In genomic region chr5:125668904-125669303, GRCh38 we compare ENCODE assay signal across 12 cellular contexts.
A peak's percentile ranks its signal among the peaks of the same experiment; 100 is the strongest.
DNase-seq lines count a peak whose midpoint lies in the region; ATAC-seq, FAIRE-seq and TF ChIP-seq lines count a peak whose summit lies in the region.
"Had no signal": no experiment of that assay in that cellular context is flagged by ENCODE, and none has a peak within 500 bp of the region (broad histone marks: within the 10 kb centered on the region; RNA-seq: fewer than 3 reads in every experiment).

No MANE protein-coding gene starts in this region.

- no peak for TF ChIP-seq POLR2A in GM12892 (IDR thresholded peaks at IDR 0.05; ENCODE audit: low read depth, low read length)

- no peak overlapping the region for H3K9ac ChIP-seq in HUES6 (ENCODE audit: low read length)

- no peak for TF ChIP-seq CTCF in endothelial cell (IDR thresholded peaks at IDR 0.05; ENCODE audit: unreplicated experiment)
- TF ChIP-seq CTCF in retinal pigment epithelial cell (conservative IDR thresholded peaks at IDR 0.05; ENCODE audit: low read depth, low read length) = no peak

- H3K4me1 Mint-ChIP-seq in endothelial cell (ENCODE audit: unreplicated experiment) = peaks cover 17% of the 10 kb centered on the region
- H3K4me1 Mint-ChIP-seq: activated CD4-positive, alpha-beta T cell treated with anti-CD3 and anti-CD28 coated beads, Interleukin-2, amount 10 ng/mL, durations not matched to agents 24 days and 14 days had no signal

- H3K4me1 ChIP-seq in HUES6 (ENCODE audit: control insufficient read depth, insufficient read depth, low read length) = peaks cover 10% of the 10 kb centered on the region; the same call in 1 of the 2 replicates

- no peaks in the 10 kb centered on the region for H3K36me3 ChIP-seq in HUES6 (ENCODE audit: control insufficient read depth, insufficient read depth, low read length)

- ATAC-seq in left lobe of liver = no peak
- ATAC-seq: stimulated activated naive CD8-positive, alpha-beta T cell treated with anti-CD3 and anti-CD28 coated beads, Interleukin-15, Interleukin-2, amounts not matched to agents 100 U/mL and 50 U/mL, for 24 hours had no signal

- peaks cover 7% of the 10 kb centered on the region; the same call in 1 of the 2 replicates for H3K9me3 ChIP-seq in HUES6 (ENCODE audit: control insufficient read depth, insufficient read depth, low read depth, low read length)

- peak; percentile 86 for DNase-seq in NCI-H748 treated with DMSO at 0.1 percent for 48 hours (lab: John Stamatoyannopoulos, UW)
- DNase-seq in endothelial cell (ENCODE audit: low spot score) = no peak
- peak; percentile 81 for DNase-seq in retinal pigment epithelial cell (ENCODE audit: low read depth)
- no peak for DNase-seq in 8988T
- DNase-seq in left lobe of liver (ENCODE audit: low spot score) = no peak
- DNase-seq in GM12892 (ENCODE audit: insufficient read length) = no peak
- DNase-seq: activated CD4-positive, alpha-beta T cell treated with anti-CD3 and anti-CD28 coated beads, Interleukin-2, amount 10 ng/mL, durations not matched to agents 24 days and 14 days; activated naive CD4-positive, alpha-beta T cell; Right ventricle myocardium superior; stimulated activated naive CD8-positive, alpha-beta T cell treated with anti-CD3 and anti-CD28 coated beads, Interleukin-15, Interleukin-2, amounts not matched to agents 100 U/mL and 50 U/mL, for 24 hours had no signal

- H3K27ac Mint-ChIP-seq in endothelial cell (ENCODE audit: unreplicated experiment) = peak overlapping the region; percentile 93
- H3K27ac Mint-ChIP-seq: activated CD4-positive, alpha-beta T cell treated with anti-CD3 and anti-CD28 coated beads, Interleukin-2, amount 10 ng/mL, durations not matched to agents 24 days and 14 days had no signal

- no peak overlapping the region for H3K4me3 Mint-ChIP-seq in endothelial cell (ENCODE audit: unreplicated experiment)
- H3K4me3 Mint-ChIP-seq: activated CD4-positive, alpha-beta T cell treated with anti-CD3 and anti-CD28 coated beads, Interleukin-2, amount 10 ng/mL, durations not matched to agents 24 days and 14 days; nephron had no signal

- no peaks in the 10 kb centered on the region for H3K27me3 ChIP-seq in HUES6 (ENCODE audit: control insufficient read depth, insufficient read depth, low read length)

- FAIRE-seq in GM12892 (lab: Jason Lieb, UNC) = no peak

- H3K9me3 Mint-ChIP-seq in endothelial cell (ENCODE audit: unreplicated experiment) = no peaks in the 10 kb centered on the region
- H3K9me3 Mint-ChIP-seq: nephron had no signal

- no peaks in the 10 kb centered on the region for H3K36me3 Mint-ChIP-seq in endothelial cell (ENCODE audit: low read depth, unreplicated experiment)

- peak overlapping the region; percentile 71; the same call in 1 of the 2 replicates for H3K27ac ChIP-seq in HUES6 (ENCODE audit: low read depth, low read length)

- H3K27me3 Mint-ChIP-seq in endothelial cell (ENCODE audit: unreplicated experiment) = peaks cover 8% of the 10 kb centered on the region
- H3K27me3 Mint-ChIP-seq: activated CD4-positive, alpha-beta T cell treated with anti-CD3 and anti-CD28 coated beads, Interleukin-2, amount 10 ng/mL, durations not matched to agents 24 days and 14 days had no signal

- no peak overlapping the region for H3K4me3 ChIP-seq in HUES6 (ENCODE audit: low read depth, low read length)
- no peak overlapping the region for H3K4me3 ChIP-seq in retinal pigment epithelial cell (ENCODE audit: low read length)

Comparison
In these comparisons a context has a peak if more than half of its experiments do, and no peak if none do; other contexts are left out.
1. DNase-seq: peak in NCI-H748 treated with DMSO at 0.1 percent for 48 hours (single experiment) and retinal pigment epithelial cell (single experiment); none in endothelial cell (single experiment), 8988T (single experiment), left lobe of liver (single experiment) and GM12892 (single experiment).